14 cellular contexts compared by ENCODE assay signal in the genomic region with DNA sequence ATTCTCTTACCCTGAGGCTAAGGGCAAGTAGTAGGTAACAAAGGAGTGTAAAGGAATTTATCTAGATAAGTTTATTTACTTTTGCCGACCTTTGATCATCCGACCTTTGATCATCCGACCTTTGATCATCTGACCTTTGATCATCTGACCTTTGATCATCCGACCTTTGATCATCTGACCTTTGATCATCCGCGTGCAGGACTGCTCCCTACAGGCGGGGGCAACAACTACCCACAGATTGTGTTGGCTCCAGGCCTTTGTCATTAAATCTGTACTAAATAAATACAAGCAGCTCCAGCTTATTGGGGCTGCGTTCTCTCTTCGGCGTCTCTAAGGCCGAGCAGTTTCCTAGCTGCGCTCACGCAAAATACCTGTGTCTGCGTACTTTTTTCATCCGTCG. TPM values are rescaled to one million over a fixed set of nuclear protein-coding genes. Genes with fewer than 3 reads are reported as not detected.
A peak's percentile ranks its signal among the peaks of the same experiment; 100 is the strongest.
DNase-seq lines count a peak whose midpoint lies in the region; ATAC-seq, FAIRE-seq and TF ChIP-seq lines count a peak whose summit lies in the region.
"Had no signal": no experiment of that assay in that cellular context is flagged by ENCODE, and none has a peak within 500 bp of the region (broad histone marks: within the 10 kb centered on the region; RNA-seq: fewer than 3 reads in every experiment).

No MANE protein-coding gene starts in this region.

- H4K8ac ChIP-seq in mesendoderm (ENCODE audit: low read depth, low read length): no peak overlapping the region

- peaks cover 4% of the 10 kb centered on the region for H4K20me1 ChIP-seq in HCT116 (ENCODE audit: insufficient read depth)

- no peak overlapping the region for H3K56ac ChIP-seq in mesendoderm (ENCODE audit: low read length)

- TF ChIP-seq CTCF in HCT116 (IDR thresholded peaks at IDR 0.05 in 2 of 3, conservative IDR thresholded peaks at IDR 0.05 in 1 of 3; ENCODE audit: borderline replicate concordance in 1 of 3, insufficient read depth in 1 of 3, low read depth in 2 of 3, low read length in 2 of 3) (no peak), endodermal cell (conservative IDR thresholded peaks at IDR 0.05) (peak; percentile 15), foreskin keratinocyte (conservative IDR thresholded peaks at IDR 0.05) (no peak)

- POLR2A ChIA-PET in HCT116 (lab: Charles Lee): no interaction called here

- H3K9me2 ChIP-seq in HCT116 (ENCODE audit: insufficient read depth): no peaks in the 10 kb centered on the region

- H3K4me3 Mint-ChIP-seq in endodermal cell: no peak overlapping the region
- H3K4me3 Mint-ChIP-seq: CD14-positive monocyte; CD8-positive, alpha-beta memory T cell; H9; IgD-negative memory B cell had no signal

- H2BK5ac ChIP-seq in mesendoderm (ENCODE audit: low read length): no peak overlapping the region

- H3K79me2 ChIP-seq in HCT116 (ENCODE audit: insufficient read depth, low read length): peaks cover 10% of the 10 kb centered on the region
- no peaks in the 10 kb centered on the region for H3K79me2 ChIP-seq in mesendoderm (ENCODE audit: control insufficient read depth, insufficient read depth, low read length)

- H3K27ac Mint-ChIP-seq in endodermal cell: no peak overlapping the region
- H3K27ac Mint-ChIP-seq: H9 had no signal

- no peak overlapping the region for H3K18ac ChIP-seq in mesendoderm (ENCODE audit: low read length)

- H3K9me3 ChIP-seq in HCT116 (ENCODE audit: control insufficient read depth in 1 of 2, insufficient read depth in 1 of 2, low read depth in 1 of 2, low read length in 2 of 2) (no peaks in the 10 kb centered on the region), endodermal cell (ENCODE audit: control insufficient read depth, low read length) (peaks cover 21% of the 10 kb centered on the region)

- peaks cover 83% of the 10 kb centered on the region for H3K36me3 Mint-ChIP-seq in endodermal cell (ENCODE audit: low read depth)

- H2AK5ac ChIP-seq in mesendoderm (ENCODE audit: low read length): no peak overlapping the region

- no peak for TF ChIP-seq RAD21 in HCT116 (IDR thresholded peaks at IDR 0.05; ENCODE audit: low read depth)

- H3K9me3 Mint-ChIP-seq in endodermal cell: peaks cover 20% of the 10 kb centered on the region
- H3K9me3 Mint-ChIP-seq: CD8-positive, alpha-beta memory T cell had no signal

- no peak overlapping the region for H3K4ac ChIP-seq in mesendoderm (ENCODE audit: low read depth, low read length)

- no peak for TF ChIP-seq POLR2A in HCT116 (IDR thresholded peaks at IDR 0.05; ENCODE audit: borderline replicate concordance, extremely low read depth, insufficient read depth, insufficient read length)

- H3K27me3 ChIP-seq in HCT116 (ENCODE audit: insufficient read depth, low read length) (no peaks in the 10 kb centered on the region), endodermal cell (ENCODE audit: control insufficient read depth, insufficient read depth, low read length, poor library complexity, severe bottlenecking) (no peaks in the 10 kb centered on the region), mesendoderm (ENCODE audit: insufficient read depth, low read length, poor library complexity) (no peaks in the 10 kb centered on the region), foreskin keratinocyte (no peaks in the 10 kb centered on the region)

- H4K5ac ChIP-seq in mesendoderm (ENCODE audit: low read length): no peak overlapping the region

- H3K9ac ChIP-seq in HCT116 (ENCODE audit: low read length): no peak overlapping the region
- no peak overlapping the region for H3K9ac ChIP-seq in endodermal cell (ENCODE audit: extremely low read depth, low read length, poor library complexity, severe bottlenecking)
- no peak overlapping the region for H3K9ac ChIP-seq in mesendoderm (ENCODE audit: low read length)
- H3K9ac ChIP-seq: GM23248 had no signal

- H3K36me3 ChIP-seq in HCT116 (ENCODE audit: control insufficient read depth in 1 of 2, insufficient read depth in 2 of 2, low read length in 2 of 2) (peaks cover 22 to 25% of the 10 kb centered on the region in 2 experiments; a peak in 3 of 4 replicates), endodermal cell (ENCODE audit: control insufficient read depth, insufficient read depth, low read length) (peaks cover 91% of the 10 kb centered on the region), mesendoderm (ENCODE audit: control insufficient read depth, insufficient read depth, low read length) (peaks cover 11% of the 10 kb centered on the region)

- H2BK15ac ChIP-seq in mesendoderm (replicated peaks; ENCODE audit: low read depth): no peak overlapping the region

- H3K27ac ChIP-seq in HCT116 (ENCODE audit: low read depth, low read length) (no peak overlapping the region), endodermal cell (ENCODE audit: low read depth, low read length) (no peak overlapping the region), mesendoderm (ENCODE audit: low read depth, low read length) (no peak overlapping the region), foreskin keratinocyte (no peak overlapping the region)
- H3K27ac ChIP-seq: GM23248 had no signal

- H3K4me1 ChIP-seq in HCT116 (ENCODE audit: control insufficient read depth in 1 of 2, insufficient read depth in 2 of 2, low read length in 2 of 2) (no peaks in the 10 kb centered on the region), endodermal cell (ENCODE audit: control insufficient read depth, insufficient read depth, low read length) (no peaks in the 10 kb centered on the region), mesendoderm (ENCODE audit: control insufficient read depth, low read depth, low read length) (no peaks in the 10 kb centered on the region), foreskin keratinocyte (no peaks in the 10 kb centered on the region)

- DNase-seq in GM19239 (ENCODE audit: insufficient read length, low spot score) (no peak), HCT116 (ENCODE audit: low read depth, low spot score) (no peak), endodermal cell (no peak), mesendoderm (peak; percentile 11), foreskin keratinocyte (no peak), NCI-H524 treated with DMSO at 0.1 percent for 48 hours (lab: John Stamatoyannopoulos, UW) (no peak)
- DNase-seq: CD8-positive, alpha-beta memory T cell; DMS53; GF-D8; GM23248; H9 had no signal

- 97 to 99% methylated on average over 12 to 16 of the region's 16 CpGs for WGBS in endodermal cell (ENCODE audit: insufficient coverage in 1 of 2, insufficient read length in 1 of 2), 2 experiments
- no CpG with 5 or more reads among the region's 16 CpGs for WGBS in mesendoderm (ENCODE audit: extremely low coverage, insufficient coverage, low lambda C conversion rate)

- H3K4me2 ChIP-seq in HCT116 (ENCODE audit: low read length): no peak overlapping the region
- H3K4me2 ChIP-seq in mesendoderm (ENCODE audit: low read length): no peak overlapping the region

- H3K79me1 ChIP-seq in mesendoderm (ENCODE audit: low read length): no peaks in the 10 kb centered on the region

- FAIRE-seq in GM19239 (lab: Jason Lieb, UNC): peak; percentile 18

- no TSS peak for BruUV-seq in HCT116 (replicated peaks; lab: Mats Ljungman, UMichigan)

- H3K23ac ChIP-seq in mesendoderm (ENCODE audit: low read length): no peak overlapping the region

- no peak overlapping the region for H3K4me3 ChIP-seq in HCT116 (replicated peaks in 1 of 2; ENCODE audit: low read depth in 1 of 2, low read length in 2 of 2)
- H3K4me3 ChIP-seq in endodermal cell (ENCODE audit: low read length): no peak overlapping the region
- H3K4me3 ChIP-seq in mesendoderm (ENCODE audit: low read length): no peak overlapping the region
- H3K4me3 ChIP-seq: GM23248 had no signal

- no peaks in the 10 kb centered on the region for H3K27me3 Mint-ChIP-seq in endodermal cell (ENCODE audit: insufficient read depth)
- H3K27me3 Mint-ChIP-seq: CD8-positive, alpha-beta memory T cell; IgD-negative memory B cell had no signal

- H3K4me1 Mint-ChIP-seq in endodermal cell: no peaks in the 10 kb centered on the region
- H3K4me1 Mint-ChIP-seq: CD14-positive monocyte, H9 had no signal

- CTCF ChIA-PET in HCT116 (lab: Charles Lee): no interaction called here

- ATAC-seq in HCT116 (no peak), foreskin keratinocyte (no peak), HG03139 (IDR thresholded peaks at IDR 0.05; ENCODE audit: unreplicated experiment) (no peak)

- no peak overlapping the region for H2AFZ ChIP-seq in HCT116 (ENCODE audit: low read depth, low read length, poor library complexity, severe bottlenecking)
- H2AFZ ChIP-seq: GM23248 had no signal

- H2BK120ac ChIP-seq in mesendoderm (ENCODE audit: low read depth, low read length): no peak overlapping the region

- intact Hi-C loops in HCT116 (cut with micrococcal nuclease): no loop called here

- RAD21 ChIA-PET in HCT116 (lab: Charles Lee; ENCODE audit: low non-redundant PET in 1 of 2, low total read pairs in 2 of 2, uncharacterized antibody in 2 of 2, unreplicated experiment in 2 of 2): no interaction called here

TF ChIP-seq in HCT116, 20 proteins besides CTCF, POLR2A, EP300 and RAD21:
- no peak for TF ChIP-seq EZH2phosphoT487 (IDR thresholded peaks at IDR 0.05; ENCODE audit: borderline replicate concordance)
- no peak for TF ChIP-seq SP1 (IDR thresholded peaks at IDR 0.05; ENCODE audit: low read depth)
- TF ChIP-seq TCF7L2 (IDR thresholded peaks at IDR 0.05; ENCODE audit: borderline replicate concordance, extremely low read depth, insufficient read depth, insufficient read length): peak; percentile 26
- no peak for TF ChIP-seq YY1 (IDR thresholded peaks at IDR 0.05; ENCODE audit: extremely low read depth, insufficient replicate concordance, low read depth, low read length)

RNA-seq across cellular contexts. Expression of a gene that starts 56.6 kb away (rescaled TPM):
- 108 TPM for total RNA-seq in HCT116 (2021; ENCODE audit: unreplicated experiment)
- polyA plus RNA-seq in HCT116 (2012): 41.2 and 57.2 TPM in 2 replicates
- 100 to 1,000 TPM; 196 to 208 TPM for total RNA-seq in endodermal cell
- polyA plus RNA-seq in endodermal cell (2013, experiment 1 of 2): 134 TPM
- polyA plus RNA-seq in endodermal cell (2013, experiment 2 of 2): 125 TPM
- polyA plus RNA-seq in mesendoderm (2013, experiment 1 of 2): 106 TPM
- 104 TPM for polyA plus RNA-seq in mesendoderm (2013, experiment 2 of 2)
- 67.5 and 68.0 TPM in 2 replicates for total RNA-seq in foreskin keratinocyte
- polyA plus RNA-seq in foreskin keratinocyte: 42.2 and 45.6 TPM in 2 replicates
